Comparison of ENCODE assay signal across 8 cellular contexts in the genomic region with DNA sequence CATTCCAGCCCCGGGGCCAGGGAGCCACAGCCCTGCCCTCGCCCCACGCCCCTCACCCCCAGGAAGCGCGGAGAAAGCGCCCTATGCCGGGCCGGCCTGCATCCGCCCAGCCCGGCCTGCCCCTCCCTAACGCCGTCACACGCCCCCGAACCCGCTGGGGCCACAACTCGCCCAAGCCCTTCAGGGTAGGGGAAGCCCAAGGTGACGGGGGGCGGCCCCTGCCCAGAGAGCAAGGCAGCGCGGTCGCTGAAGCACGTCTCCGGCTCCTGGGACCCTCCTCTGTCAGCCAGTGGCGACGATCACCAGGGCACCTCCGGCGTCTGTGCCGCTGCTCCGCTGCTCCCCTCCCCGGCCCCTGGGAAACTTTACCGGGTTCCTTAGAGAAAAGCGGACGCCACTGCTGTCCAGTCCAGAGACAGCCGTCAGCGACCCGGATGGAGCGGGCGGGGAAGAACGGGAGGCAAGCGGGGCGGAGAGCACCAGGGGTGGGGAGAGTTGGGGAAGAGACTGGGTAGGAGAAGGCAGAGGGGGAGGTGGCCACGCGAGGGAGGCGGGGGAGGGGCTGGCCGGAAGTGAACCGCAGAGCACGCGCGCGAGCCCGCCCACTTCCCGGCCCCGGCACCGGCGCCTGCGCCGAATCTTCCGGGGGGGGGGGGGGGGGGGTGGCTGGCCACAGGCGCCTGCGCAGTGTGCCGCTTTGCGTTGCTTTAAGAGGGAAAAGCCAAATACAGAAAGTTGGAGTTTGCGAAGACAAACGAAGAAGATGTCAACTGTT. TPM values are rescaled to one million over a fixed set of nuclear protein-coding genes. Genes with fewer than 3 reads are reported as not detected.
DNase-seq lines count a peak whose midpoint lies in the region; ATAC-seq and TF ChIP-seq lines count a peak whose summit lies in the region.

A gene with protein sequence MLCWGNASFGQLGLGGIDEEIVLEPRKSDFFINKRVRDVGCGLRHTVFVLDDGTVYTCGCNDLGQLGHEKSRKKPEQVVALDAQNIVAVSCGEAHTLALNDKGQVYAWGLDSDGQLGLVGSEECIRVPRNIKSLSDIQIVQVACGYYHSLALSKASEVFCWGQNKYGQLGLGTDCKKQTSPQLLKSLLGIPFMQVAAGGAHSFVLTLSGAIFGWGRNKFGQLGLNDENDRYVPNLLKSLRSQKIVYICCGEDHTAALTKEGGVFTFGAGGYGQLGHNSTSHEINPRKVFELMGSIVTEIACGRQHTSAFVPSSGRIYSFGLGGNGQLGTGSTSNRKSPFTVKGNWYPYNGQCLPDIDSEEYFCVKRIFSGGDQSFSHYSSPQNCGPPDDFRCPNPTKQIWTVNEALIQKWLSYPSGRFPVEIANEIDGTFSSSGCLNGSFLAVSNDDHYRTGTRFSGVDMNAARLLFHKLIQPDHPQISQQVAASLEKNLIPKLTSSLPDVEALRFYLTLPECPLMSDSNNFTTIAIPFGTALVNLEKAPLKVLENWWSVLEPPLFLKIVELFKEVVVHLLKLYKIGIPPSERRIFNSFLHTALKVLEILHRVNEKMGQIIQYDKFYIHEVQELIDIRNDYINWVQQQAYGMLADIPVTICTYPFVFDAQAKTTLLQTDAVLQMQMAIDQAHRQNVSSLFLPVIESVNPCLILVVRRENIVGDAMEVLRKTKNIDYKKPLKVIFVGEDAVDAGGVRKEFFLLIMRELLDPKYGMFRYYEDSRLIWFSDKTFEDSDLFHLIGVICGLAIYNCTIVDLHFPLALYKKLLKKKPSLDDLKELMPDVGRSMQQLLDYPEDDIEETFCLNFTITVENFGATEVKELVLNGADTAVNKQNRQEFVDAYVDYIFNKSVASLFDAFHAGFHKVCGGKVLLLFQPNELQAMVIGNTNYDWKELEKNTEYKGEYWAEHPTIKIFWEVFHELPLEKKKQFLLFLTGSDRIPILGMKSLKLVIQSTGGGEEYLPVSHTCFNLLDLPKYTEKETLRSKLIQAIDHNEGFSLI (minus strand): TSS at position 509 of the 775 bp plus-strand sequence. CDS start 2,175 bp downstream, outside the sequence.

- H3K27me3 ChIP-seq in OCI-LY1 (ENCODE audit: insufficient read depth, low read length) (no peaks in the 10 kb centered on the region), mononuclear cell (ENCODE audit: insufficient read depth, low read length) (no peaks in the 10 kb centered on the region)

- TF ChIP-seq CTCF in Calu3 (IDR thresholded peaks at IDR 0.05; ENCODE audit: unreplicated experiment) (no peak), OCI-LY1 (IDR thresholded peaks at IDR 0.05; ENCODE audit: low read length) (no peak), epithelial cell of esophagus (IDR thresholded peaks at IDR 0.05; ENCODE audit: insufficient read depth, low read depth, low read length, missing control alignments) (no peak)

- peaks cover 40% of the 10 kb centered on the region for H3K36me3 Mint-ChIP-seq in Calu3 (ENCODE audit: insufficient read depth, unreplicated experiment)

- H3K4me1 Mint-ChIP-seq in Calu3 (ENCODE audit: low read depth, unreplicated experiment), result peaks cover 16% of the 10 kb centered on the region

- H3K4me1 ChIP-seq in OCI-LY1 (ENCODE audit: insufficient read depth, low read length, severe bottlenecking) (peaks cover 35% of the 10 kb centered on the region), mononuclear cell (ENCODE audit: insufficient read depth, low read length) (peaks cover 16% of the 10 kb centered on the region)

- no peaks in the 10 kb centered on the region for H4K20me1 ChIP-seq in OCI-LY1 (ENCODE audit: insufficient read depth, low read length)

- ATAC-seq in GM21360 (IDR thresholded peaks at IDR 0.05; ENCODE audit: unreplicated experiment), result peak; percentile 88

- H3K4me3 ChIP-seq in OCI-LY1 (ENCODE audit: low read depth, low read length, poor library complexity, severe bottlenecking) (peak within 1 kb of the TSS; percentile 96), epithelial cell of esophagus (ENCODE audit: low read length) (peak within 1 kb of the TSS; percentile 92), mononuclear cell (ENCODE audit: low read length) (peak within 1 kb of the TSS; percentile 92)

- peak within 1 kb of the TSS; percentile 73 for H3K4me2 ChIP-seq in OCI-LY1 (ENCODE audit: low read length)

- H3K27ac ChIP-seq in OCI-LY1 (ENCODE audit: low read depth, low read length, poor library complexity, severe bottlenecking), result peak within 1 kb of the TSS; percentile 86

- H2AFZ ChIP-seq in OCI-LY1 (ENCODE audit: low read length), result peak within 1 kb of the TSS; percentile 89

- no peaks in the 10 kb centered on the region for H3K9me3 ChIP-seq in OCI-LY1 (ENCODE audit: low read length)
- no peaks in the 10 kb centered on the region for H3K9me3 ChIP-seq in mononuclear cell (ENCODE audit: low read depth, low read length)

- H3K27ac Mint-ChIP-seq in Calu3 (ENCODE audit: unreplicated experiment), result peak within 1 kb of the TSS; percentile 46

- H3K79me2 ChIP-seq in OCI-LY1 (ENCODE audit: insufficient read depth, low read length), result peaks cover 45% of the 10 kb centered on the region

- DNase-seq in Calu3, result peak; percentile 95
- DNase-seq in HT1080 (ENCODE audit: low read depth), result peak; percentile 84
- peak; percentile 85 for DNase-seq in activated T-cell treated with anti-CD3 and anti-CD28 coated beads for 4 hours
- peak; percentile 95 for DNase-seq in epithelial cell of esophagus (ENCODE audit: low read depth)
- peak; percentile 82 to 84 for DNase-seq in stimulated activated CD8-positive, alpha-beta memory T cell treated with anti-CD3 and anti-CD28 coated beads, Interleukin-2, amount 100 ng/mL, for 48 hours (ENCODE audit: low read depth in 2 of 2)

- intact Hi-C loops in Calu3 (cut with micrococcal nuclease; ENCODE audit: unreplicated experiment), result no loop called here

- H3K36me3 ChIP-seq in OCI-LY1 (ENCODE audit: insufficient read depth, low read length), result peaks cover 15% of the 10 kb centered on the region; the same call in 1 of the 2 replicates

- CTCF ChIA-PET in Calu3 (lab: Charles Lee), result no interaction called here

- peak within 1 kb of the TSS; percentile 96 for H3K9ac ChIP-seq in OCI-LY1 (ENCODE audit: low read length)

- H3K9me2 ChIP-seq in OCI-LY1 (ENCODE audit: low read depth, low read length), result no peaks in the 10 kb centered on the region

- H3K9me3 Mint-ChIP-seq in Calu3 (ENCODE audit: low read depth, unreplicated experiment), result no peaks in the 10 kb centered on the region

- H3F3A ChIP-seq in OCI-LY1 (ENCODE audit: insufficient read depth, low read length), result no peaks in the 10 kb centered on the region

- H3K27me3 Mint-ChIP-seq in Calu3 (ENCODE audit: unreplicated experiment), result no peaks in the 10 kb centered on the region

- peak within 1 kb of the TSS; percentile 96 for H3K4me3 Mint-ChIP-seq in Calu3 (ENCODE audit: low read depth, unreplicated experiment)

- BruUV-seq in Calu3 (replicated peaks; lab: Mats Ljungman, UMichigan), result no TSS peak

RNA-seq across cellular contexts. Expression of the gene that starts here (rescaled TPM):
- total RNA-seq in Calu3 (2022) (88.9 and 95.2 TPM in 2 replicates), mononuclear cell (42.2 TPM)
- 24.8 and 30.4 TPM in 2 replicates for total RNA-seq in HT1080 (2014; rRNA removed; shearing (Covaris generic))
- polyA plus RNA-seq in HT1080 (2015; cell fraction: cytosol; rRNA removed), result 35.0 and 39.3 TPM in 2 replicates
- 124 and 141 TPM in 2 replicates for polyA plus RNA-seq in HT1080 (2015; cell fraction: nucleus; rRNA removed)

Comparison
In these comparisons a context has a peak if more than half of its experiments do, and no peak if none do; other contexts are left out.
1. Peak in every context shown above with its lines: DNase-seq, ATAC-seq, H3K4me3 ChIP-seq and H3K27ac ChIP-seq.